Comparison of ENCODE assay signal across 22 cellular contexts in genomic region chr13:91567485-91568207, GRCh38.
"Had no signal": no experiment of that assay in that cellular context is flagged by ENCODE, and none has a peak within 500 bp of the region (broad histone marks: within the 10 kb centered on the region; RNA-seq: fewer than 3 reads in every experiment).

No MANE protein-coding gene starts in this region.

- H3K4me2 ChIP-seq: KMS-11 had no signal

- DNase-seq: activated CD4-positive, alpha-beta memory T cell treated with anti-CD3 and anti-CD28 coated beads, Interleukin-2, amount 10 ng/mL, durations not matched to agents 7 days and 5 days; activated CD4-positive, alpha-beta T cell treated with anti-CD3 and anti-CD28 coated beads for 36 hours; activated CD4-positive, alpha-beta T cell treated with anti-CD3 and anti-CD28 coated beads, Interleukin-2, amount 50 U/mL, for 1 hour; activated CD4-positive, CD25-positive, alpha-beta regulatory T cell; activated gamma-delta T cell; activated naive CD4-positive, alpha-beta T cell treated with anti-CD3 and anti-CD28 coated beads for 36 hours; activated T-cell treated with anti-CD3 and anti-CD28 coated beads for 4 hours; activated T-cell treated with anti-CD3 and anti-CD28 coated beads, Interleukin-2, amount 50 U/mL, for 48 hours; central memory CD4-positive, alpha-beta T cell; NCI-H1092 treated with DMSO at 0.1 percent for 48 hours; NCI-H1417 treated with DMSO at 0.1 percent for 48 hours; NCI-H1694; NCI-H2029 treated with DMSO at 0.1 percent for 48 hours; NCI-H446; NCI-H524; NCI-H748 treated with DMSO at 0.1 percent for 48 hours; SIG-M5; T-cell; T-helper 2 cell; T1000 had no signal

- ATAC-seq: activated CD4-positive, alpha-beta T cell treated with anti-CD3 and anti-CD28 coated beads for 36 hours; activated T-helper 17 cell treated with anti-CD3 and anti-CD28 coated beads, Interleukin-2, amount 50 U/mL, for 72 hours; T-cell had no signal

- H3K27ac ChIP-seq: KMS-11 had no signal

- H3K9ac ChIP-seq: KMS-11 had no signal
